In genomic region chr10:102641880-102642552, GRCh38 we compare ENCODE assay signal across 8 cellular contexts. TPM values are rescaled to one million over a fixed set of nuclear protein-coding genes. Genes with fewer than 3 reads are reported as not detected.
A peak's percentile ranks its signal among the peaks of the same experiment; 100 is the strongest.
DNase-seq lines count a peak whose midpoint lies in the region; ATAC-seq, FAIRE-seq and TF ChIP-seq lines count a peak whose summit lies in the region.

No MANE protein-coding gene starts in this region.

- H3K36me3 ChIP-seq in ascending aorta (no peaks in the 10 kb centered on the region), psoas muscle (ENCODE audit: insufficient read depth in 1 of 2, low read depth in 1 of 2) (no peaks in the 10 kb centered on the region)

- H3K27ac Mint-ChIP-seq in T-helper 2 cell treated with Interferon-gamma antibody and Interleukin-4, amounts not matched to agents 5 μg/mL and 100 μg/mL, for 36 hours: peak overlapping the region; percentile 83

- peaks cover 5 to 7% of the 10 kb centered on the region in 2 donors for H3K4me1 ChIP-seq in ascending aorta
- H3K4me1 ChIP-seq in right cardiac atrium (ENCODE audit: control insufficient read depth, insufficient read depth, low read length): no peaks in the 10 kb centered on the region
- peaks cover 14% of the 10 kb centered on the region for H3K4me1 ChIP-seq in psoas muscle

- H3K9me3 Mint-ChIP-seq in T-helper 2 cell treated with Interferon-gamma antibody and Interleukin-4, amounts not matched to agents 5 μg/mL and 100 μg/mL, for 36 hours: no peaks in the 10 kb centered on the region

- FAIRE-seq in urothelium cell line (lab: Jason Lieb, UNC): peak; percentile 73

- H3K9me3 ChIP-seq in ascending aorta: no peaks in the 10 kb centered on the region
- no peaks in the 10 kb centered on the region for H3K9me3 ChIP-seq in right cardiac atrium (ENCODE audit: control insufficient read depth, low read length)
- no peaks in the 10 kb centered on the region for H3K9me3 ChIP-seq in psoas muscle

- H3K4me3 ChIP-seq in ascending aorta: peak overlapping the region; percentile 97
- H3K4me3 ChIP-seq in right cardiac atrium (ENCODE audit: low read length): peak overlapping the region; percentile 93
- peak overlapping the region; percentile 94 for H3K4me3 ChIP-seq in psoas muscle

- DNase-seq in NCI-H187 treated with DMSO at 0.1 percent for 48 hours (lab: John Stamatoyannopoulos, UW): peak; percentile 69
- DNase-seq in T-helper 2 cell treated with Interferon-gamma antibody and Interleukin-4, amounts not matched to agents 5 μg/mL and 100 μg/mL, for 36 hours (ENCODE audit: low spot score): peak; percentile 96
- peak; percentile 96 to 99 for DNase-seq in ascending aorta (ENCODE audit: low spot score in 2 of 2)
- peak; percentile 99 to 100 (median 100) for DNase-seq in right cardiac atrium
- peak; percentile 99 for DNase-seq in psoas muscle
- DNase-seq in urothelium cell line (ENCODE audit: low spot score): peak; percentile 97

- no peak for TF ChIP-seq CTCF in ascending aorta (IDR thresholded peaks at IDR 0.05)
- TF ChIP-seq CTCF in psoas muscle (IDR thresholded peaks at IDR 0.05): no peak

- H3K4me3 Mint-ChIP-seq in T-helper 2 cell treated with Interferon-gamma antibody and Interleukin-4, amounts not matched to agents 5 μg/mL and 100 μg/mL, for 36 hours: peak overlapping the region; percentile 95

- under 1% methylated on average over 49 of the region's 49 CpGs for WGBS in right cardiac atrium
- 0 to 1% (median 0%) methylated on average over 28 to 49 of the region's 49 CpGs for WGBS in psoas muscle, 3 donors

- H3K27me3 Mint-ChIP-seq in T-helper 2 cell treated with Interferon-gamma antibody and Interleukin-4, amounts not matched to agents 5 μg/mL and 100 μg/mL, for 36 hours (ENCODE audit: low read depth): no peaks in the 10 kb centered on the region

- ATAC-seq in HG02885 (IDR thresholded peaks at IDR 0.05; ENCODE audit: poor library complexity, unreplicated experiment) (peak; percentile 65), right cardiac atrium (peak; percentile 79 to 86), psoas muscle (peak; percentile 73 to 83 (median 78))

- intact Hi-C loops in ascending aorta (cut with DNase I): loop anchor here (10.0 kb wide), 2 partner anchors 143 to 1637 kb away; no protein-coding TSS in a partner anchor
- intact Hi-C loops in right cardiac atrium (cut with DNase I): no loop called here
- intact Hi-C loops in psoas muscle (cut with DNase I): loop anchor here (5.0 to 10.0 kb wide), 3 partner anchors 40 to 825 kb away; partner anchors contain the start of gene OGA (in 1 of the 2)

- H3K27ac ChIP-seq in ascending aorta: peak overlapping the region; percentile 98
- peak overlapping the region; percentile 96 for H3K27ac ChIP-seq in right cardiac atrium (ENCODE audit: low read length)
- peak overlapping the region; percentile 99 for H3K27ac ChIP-seq in psoas muscle

- H3K4me1 Mint-ChIP-seq in T-helper 2 cell treated with Interferon-gamma antibody and Interleukin-4, amounts not matched to agents 5 μg/mL and 100 μg/mL, for 36 hours (ENCODE audit: low read depth): peaks cover 16% of the 10 kb centered on the region

- H3K27me3 ChIP-seq in ascending aorta (no peaks in the 10 kb centered on the region), right cardiac atrium (ENCODE audit: control insufficient read depth, insufficient read depth) (no peaks in the 10 kb centered on the region), psoas muscle (ENCODE audit: insufficient read depth in 3 of 3, low read length in 2 of 3) (no peaks in the 10 kb centered on the region)

- peak; percentile 71 for TF ChIP-seq POLR2A in GM15510 (IDR thresholded peaks at IDR 0.05; ENCODE audit: borderline replicate concordance, extremely low read depth, insufficient read length)

- peaks cover 17% of the 10 kb centered on the region for H3K36me3 Mint-ChIP-seq in T-helper 2 cell treated with Interferon-gamma antibody and Interleukin-4, amounts not matched to agents 5 μg/mL and 100 μg/mL, for 36 hours (ENCODE audit: low read depth)

RNA-seq across cellular contexts. Expression of gene TRIM8, which starts 2.3 kb away (rescaled TPM):
- total RNA-seq in ascending aorta (216 TPM), right cardiac atrium (100 to 1,000 TPM; 104 to 120 (median 109) TPM), psoas muscle (100 to 1,000 TPM in 3 of 4 donors, 10 to 100 TPM in 1; 97.2 to 166 (median 111) TPM)
- polyA plus RNA-seq in right cardiac atrium (71.4 TPM), psoas muscle (10 to 100 TPM; 57.6 to 72.4 (median 72.3) TPM)

Comparison
In these comparisons a context has a peak if more than half of its experiments do, and no peak if none do; other contexts are left out.
1. Peak in every context shown above with its lines: DNase-seq, ATAC-seq, H3K4me3 ChIP-seq and H3K27ac ChIP-seq.
2. intact Hi-C loops: an anchor here in ascending aorta (10.0 kb wide) and psoas muscle (5.0 to 10.0 kb wide); none called in right cardiac atrium.